Comparison of ENCODE assay signal across 17 cellular contexts in genomic region chr3:112633191-112633590, GRCh38. TPM values are rescaled to one million over a fixed set of nuclear protein-coding genes. Genes with fewer than 3 reads are reported as not detected.
DNase-seq lines count a peak whose midpoint lies in the region; ATAC-seq, FAIRE-seq and TF ChIP-seq lines count a peak whose summit lies in the region.
"Had no signal": no experiment of that assay in that cellular context is flagged by ENCODE, and none has a peak within 500 bp of the region (broad histone marks: within the 10 kb centered on the region; RNA-seq: fewer than 3 reads in every experiment).

No MANE protein-coding gene starts in this region.

- no peak overlapping the region for H2AK9ac ChIP-seq in IMR-90 (replicated peaks; ENCODE audit: low read depth, low read length, poor library complexity)

- dilution Hi-C loops in IMR-90 (cut with HindIII; ENCODE audit: low sequenced_read_pairs, unreplicated experiment), result no loop called here

- TF ChIP-seq CTCF in A673 (conservative IDR thresholded peaks at IDR 0.05; ENCODE audit: low read depth, low read length) (no peak), IMR-90 (conservative IDR thresholded peaks at IDR 0.05; ENCODE audit: low read depth, low read length) (no peak), brain microvascular endothelial cell (IDR thresholded peaks at IDR 0.05; ENCODE audit: low read depth, low read length, missing control alignments) (no peak), nephron (IDR thresholded peaks at IDR 0.05; ENCODE audit: unreplicated experiment in 3 of 3) (no peak), heart right ventricle (IDR thresholded peaks at IDR 0.05) (no peak)

- peak overlapping the region; percentile 73; the same call in 1 of the 2 replicates for H3K4ac ChIP-seq in IMR-90 (ENCODE audit: low read depth, low read length)

- peak overlapping the region; percentile 17 for H2BK5ac ChIP-seq in IMR-90 (ENCODE audit: low read depth, low read length, poor library complexity, severe bottlenecking)

- peak overlapping the region; percentile 29; the same call in 1 of the 2 replicates for H2AK5ac ChIP-seq in IMR-90 (ENCODE audit: low read depth, low read length)

- intact Hi-C loops in A673 (cut with micrococcal nuclease; ENCODE audit: unreplicated experiment) (loop anchor here (5.0 kb wide), 1 partner anchor 46 kb away; no protein-coding TSS in a partner anchor), IMR-90 (cut with micrococcal nuclease) (no loop called here), heart right ventricle (cut with DNase I) (no loop called here)
- intact Hi-C loops in naive thymus-derived CD4-positive, alpha-beta T cell (cut with micrococcal nuclease), result no loop called here

- POLR2A ChIA-PET in A673 (lab: Charles Lee; ENCODE audit: low non-redundant PET), result no interaction called here
- POLR2A ChIA-PET in IMR-90 (lab: Charles Lee; ENCODE audit: unreplicated experiment), result no interaction called here
- POLR2A ChIA-PET in naive thymus-derived CD4-positive, alpha-beta T cell (lab: Charles Lee), result no interaction called here

- H3K56ac ChIP-seq in IMR-90 (ENCODE audit: extremely low read depth, insufficient read depth, low read length), result peak overlapping the region; percentile 24; the same call in 1 of the 2 replicates

- H2AFZ ChIP-seq in IMR-90 (replicated peaks; ENCODE audit: low read length, poor library complexity), result no peak overlapping the region

- peak overlapping the region; percentile 9; the same call in 1 of the 2 replicates for H4K5ac ChIP-seq in IMR-90 (ENCODE audit: low read depth, low read length)

- H3K27ac Mint-ChIP-seq in nephron, result peak overlapping the region; percentile 63 to 73 (median 67)
- H3K27ac Mint-ChIP-seq in naive thymus-derived CD4-positive, alpha-beta T cell, result no peak overlapping the region
- H3K27ac Mint-ChIP-seq: activated naive CD8-positive, alpha-beta T cell treated with anti-CD3 and anti-CD28 coated beads, Interleukin-2, amount 10 ng/mL, durations not matched to agents 7 days and 5 days had no signal

- peak overlapping the region; percentile 5 to 68; a peak in 2 of 4 replicates for H4K8ac ChIP-seq in IMR-90 (ENCODE audit: low read depth in 2 of 2, low read length in 2 of 2)

- BruUV-seq in A673 (replicated peaks; lab: Mats Ljungman, UMichigan) (no TSS peak), IMR-90 (replicated peaks; lab: Mats Ljungman, UMichigan) (no TSS peak)

- ATAC-seq in IMR-90 (ENCODE audit: low read depth) (no peak), heart right ventricle (no peak)
- no peak for ATAC-seq in naive thymus-derived CD4-positive, alpha-beta T cell

- H3K36me3 ChIP-seq in A673 (ENCODE audit: insufficient read depth, low read length, poor library complexity, severe bottlenecking) (no peaks in the 10 kb centered on the region), IMR-90 (ENCODE audit: control insufficient read depth, insufficient read depth, low read length) (peaks cover 1% of the 10 kb centered on the region; the same call in 1 of the 2 replicates), brain microvascular endothelial cell (replicated peaks) (peaks cover 40% of the 10 kb centered on the region), heart right ventricle (peaks cover 0 to 11% (median 0%) of the 10 kb centered on the region in 9 donors)
- H3K36me3 ChIP-seq in naive thymus-derived CD4-positive, alpha-beta T cell (ENCODE audit: control insufficient read depth in 2 of 3, insufficient read depth in 3 of 3, low read length in 3 of 3), result no peaks in the 10 kb centered on the region
- H3K36me3 ChIP-seq: neutrophil, upper lobe of left lung had no signal

- no peak for TF ChIP-seq POLR2A in IMR-90 (IDR thresholded peaks at IDR 0.05; ENCODE audit: low read depth, low read length)

- peak overlapping the region; percentile 39; the same call in 2 of the 3 replicates for H2BK15ac ChIP-seq in IMR-90 (ENCODE audit: low read depth, low read length)

- H3K27me3 ChIP-seq in A673 (replicated peaks; ENCODE audit: insufficient read depth, low read depth, low read length, poor library complexity), result no peaks in the 10 kb centered on the region
- H3K27me3 ChIP-seq in IMR-90 (ENCODE audit: control insufficient read depth, insufficient read depth, low read length), result no peaks in the 10 kb centered on the region
- H3K27me3 ChIP-seq in brain microvascular endothelial cell (replicated peaks), result no peaks in the 10 kb centered on the region
- no peaks in the 10 kb centered on the region for H3K27me3 ChIP-seq in heart right ventricle
- H3K27me3 ChIP-seq in naive thymus-derived CD4-positive, alpha-beta T cell (ENCODE audit: control insufficient read depth in 2 of 2, insufficient read depth in 2 of 2, low read length in 2 of 2), result no peaks in the 10 kb centered on the region
- H3K27me3 ChIP-seq: dorsolateral prefrontal cortex, neutrophil, upper lobe of left lung had no signal

- peaks cover 12% of the 10 kb centered on the region for H3K9me1 ChIP-seq in IMR-90 (ENCODE audit: insufficient read depth, low read length)

- H3K9me3 ChIP-seq in A673 (ENCODE audit: low read depth, low read length, poor library complexity, severe bottlenecking) (no peaks in the 10 kb centered on the region), IMR-90 (ENCODE audit: control insufficient read depth, insufficient read depth, low read length) (no peaks in the 10 kb centered on the region), heart right ventricle (no peaks in the 10 kb centered on the region)
- H3K9me3 ChIP-seq in naive thymus-derived CD4-positive, alpha-beta T cell (ENCODE audit: control insufficient read depth in 2 of 3, low read length in 3 of 3), result no peaks in the 10 kb centered on the region
- H3K9me3 ChIP-seq: neutrophil, upper lobe of left lung had no signal

- peak overlapping the region; percentile 18 for H3K18ac ChIP-seq in IMR-90 (ENCODE audit: low read depth, low read length)

- H3K9ac ChIP-seq in IMR-90 (ENCODE audit: low read depth, low read length), result no peak overlapping the region

- H3K27ac ChIP-seq in A673 (ENCODE audit: low read depth, low read length, poor library complexity, severe bottlenecking) (peak overlapping the region; percentile 62), IMR-90 (ENCODE audit: insufficient read depth, low read length) (peak overlapping the region; percentile 43; the same call in 1 of the 2 replicates), brain microvascular endothelial cell (peak overlapping the region; percentile 12), heart right ventricle (peak overlapping the region in 5 of 10 donors; percentile 21 to 90 (median 28))
- no peak overlapping the region for H3K27ac ChIP-seq in naive thymus-derived CD4-positive, alpha-beta T cell (ENCODE audit: low read depth, low read length)
- H3K27ac ChIP-seq: dorsolateral prefrontal cortex, neutrophil, upper lobe of left lung had no signal

- WGBS in IMR-90 (ENCODE audit: extremely low coverage in 2 of 2, insufficient read length in 1 of 2), 2 experiments, result 80% methylated on average over 1 of the region's 3 CpGs; no CpG with 5 or more reads in 1 of the 2 experiments
- WGBS in heart right ventricle, 2 donors, result 48 to 73% methylated on average over 3 of the region's 3 CpGs

- no peaks in the 10 kb centered on the region for H3K9me3 Mint-ChIP-seq in nephron
- no peaks in the 10 kb centered on the region for H3K9me3 Mint-ChIP-seq in naive thymus-derived CD4-positive, alpha-beta T cell
- H3K9me3 Mint-ChIP-seq: activated naive CD8-positive, alpha-beta T cell treated with anti-CD3 and anti-CD28 coated beads, Interleukin-2, amount 10 ng/mL, durations not matched to agents 7 days and 5 days had no signal

- H4K91ac ChIP-seq in IMR-90 (ENCODE audit: insufficient read depth, low read depth, low read length), result peak overlapping the region; percentile 55; the same call in 1 of the 2 replicates

- CTCF ChIA-PET in A673 (lab: Charles Lee), result no interaction called here
- CTCF ChIA-PET in IMR-90 (lab: Yijun Ruan, JAX), result no interaction called here
- CTCF ChIA-PET in naive thymus-derived CD4-positive, alpha-beta T cell (lab: Charles Lee), result no interaction called here

- in situ Hi-C loops in IMR-90 (cut with MboI; ENCODE audit: low sequenced_read_pairs), result loop anchor here (25.0 kb wide), 1 partner anchor 654 kb away; no protein-coding TSS in a partner anchor
- in situ Hi-C loops in brain microvascular endothelial cell (cut with HindIII; ENCODE audit: low pct_ligation_motif_present, low sequenced_read_pairs), result no loop called here

- peak overlapping the region; percentile 59 for H2BK20ac ChIP-seq in IMR-90 (ENCODE audit: low read depth, low read length)

- peak overlapping the region; percentile 51 for H3K4me2 ChIP-seq in IMR-90 (ENCODE audit: low read depth, low read length)

- H3K4me3 Mint-ChIP-seq in nephron, result peak overlapping the region; percentile 46 to 58 (median 48)
- H3K4me3 Mint-ChIP-seq in naive thymus-derived CD4-positive, alpha-beta T cell, result no peak overlapping the region
- H3K4me3 Mint-ChIP-seq: activated naive CD8-positive, alpha-beta T cell treated with anti-CD3 and anti-CD28 coated beads, Interleukin-2, amount 10 ng/mL, durations not matched to agents 7 days and 5 days had no signal

- no peak for TF ChIP-seq RAD21 in IMR-90 (IDR thresholded peaks at IDR 0.05; ENCODE audit: low read length)

- H3K14ac ChIP-seq in IMR-90 (replicated peaks; ENCODE audit: low read depth, low read length), result peak overlapping the region; percentile 57; the same call in 1 of the 2 replicates

- H3K79me1 ChIP-seq in IMR-90 (ENCODE audit: low read depth in 1 of 2, low read length in 2 of 2), result peaks cover 28 to 56% of the 10 kb centered on the region in 2 experiments

- no peak for FAIRE-seq in GM19239 (lab: Jason Lieb, UNC)

- peaks cover 4% of the 10 kb centered on the region for H3K27me3 Mint-ChIP-seq in nephron (ENCODE audit: low read depth)
- peaks cover 0 to 8% (median 0%) of the 10 kb centered on the region in 5 donors for H3K27me3 Mint-ChIP-seq in naive thymus-derived CD4-positive, alpha-beta T cell

- peaks cover 64% of the 10 kb centered on the region for H3K4me1 Mint-ChIP-seq in nephron
- H3K4me1 Mint-ChIP-seq in naive thymus-derived CD4-positive, alpha-beta T cell, result peaks cover 0 to 13% (median 0%) of the 10 kb centered on the region in 7 donors

- H3K36me3 Mint-ChIP-seq in nephron (ENCODE audit: low read depth), result peaks cover 49% of the 10 kb centered on the region
- no peaks in the 10 kb centered on the region for H3K36me3 Mint-ChIP-seq in naive thymus-derived CD4-positive, alpha-beta T cell
- H3K36me3 Mint-ChIP-seq: activated naive CD8-positive, alpha-beta T cell treated with anti-CD3 and anti-CD28 coated beads, Interleukin-2, amount 10 ng/mL, durations not matched to agents 7 days and 5 days had no signal

- H2BK120ac ChIP-seq in IMR-90 (ENCODE audit: low read depth, low read length), result peak overlapping the region; percentile 69

- peaks cover 6% of the 10 kb centered on the region; the same call in 1 of the 2 replicates for H4K20me1 ChIP-seq in IMR-90 (ENCODE audit: insufficient read depth, low read length)

- H3K4me3 ChIP-seq in A673 (ENCODE audit: low read depth, low read length, poor library complexity, severe bottlenecking) (peak overlapping the region; percentile 24), IMR-90 (ENCODE audit: insufficient read depth, low read depth, low read length) (no peak overlapping the region), brain microvascular endothelial cell (ENCODE audit: low read depth, low read length) (no peak overlapping the region), heart right ventricle (peak overlapping the region in 5 of 10 donors; percentile 18 to 55 (median 48))
- no peak overlapping the region for H3K4me3 ChIP-seq in naive thymus-derived CD4-positive, alpha-beta T cell (ENCODE audit: low read length)
- H3K4me3 ChIP-seq: dorsolateral prefrontal cortex, upper lobe of left lung had no signal

- H3K23ac ChIP-seq in IMR-90 (ENCODE audit: low read depth, low read length), result peak overlapping the region; percentile 11; the same call in 1 of the 2 replicates

- DNase-seq in A673 (ENCODE audit: low spot score), result peak; percentile 92
- no peak for DNase-seq in IMR-90
- DNase-seq in brain microvascular endothelial cell, result no peak
- no peak for DNase-seq in NCI-H526 treated with DMSO at 0.1 percent for 48 hours (lab: John Stamatoyannopoulos, UW)
- DNase-seq in GM19239 (ENCODE audit: insufficient read length, low spot score), result no peak
- no peak for DNase-seq in heart right ventricle
- no peak for DNase-seq in naive thymus-derived CD4-positive, alpha-beta T cell
- DNase-seq: activated naive CD8-positive, alpha-beta T cell treated with anti-CD3 and anti-CD28 coated beads, Interleukin-2, amount 10 ng/mL, durations not matched to agents 7 days and 5 days; dorsolateral prefrontal cortex; head of caudate nucleus; left colon; MM.1S; RPMI8226; stimulated activated CD4-positive, alpha-beta T cell treated with anti-CD3 and anti-CD28 coated beads, Interleukin-12 subunit alpha, Interleukin-12 subunit beta, amount 100 ng/mL, for 4 hours; upper lobe of left lung had no signal

- H3K4me1 ChIP-seq in A673 (ENCODE audit: insufficient read depth, low read length, poor library complexity, severe bottlenecking) (peaks cover 71% of the 10 kb centered on the region), IMR-90 (ENCODE audit: control insufficient read depth, insufficient read depth, low read length) (peaks cover 16% of the 10 kb centered on the region), heart right ventricle (peaks cover 0 to 38% (median 10%) of the 10 kb centered on the region in 9 donors)
- H3K4me1 ChIP-seq in naive thymus-derived CD4-positive, alpha-beta T cell (ENCODE audit: control insufficient read depth in 2 of 2, insufficient read depth in 2 of 2, low read length in 2 of 2), result no peaks in the 10 kb centered on the region
- H3K4me1 ChIP-seq: upper lobe of left lung had no signal

RNA-seq across cellular contexts. Expression of gene CCDC80, which starts 7.8 kb away (rescaled TPM):
- total RNA-seq in A673 (2021), result 4.6 and 4.7 TPM in 2 replicates
- total RNA-seq in IMR-90 (2012; rRNA removed), result 387 and 406 TPM in 2 replicates
- polyA plus RNA-seq in IMR-90 (2012; rRNA removed), result 356 and 418 TPM in 2 replicates
- polyA plus RNA-seq in IMR-90 (2012; cell fraction: cytosol; rRNA removed), result 155 and 190 TPM in 2 replicates
- polyA plus RNA-seq in IMR-90 (2012; cell fraction: nucleus; rRNA removed; ENCODE audit: low replicate concordance), result 44.6 and 106 TPM in 2 replicates
- total RNA-seq in heart right ventricle, result 100 to 1,000 TPM in 5 of 10 donors, 10 to 100 TPM in 5; 38.6 to 223 (median 99.3) TPM
- 10 to 100 TPM; 19.8 to 28.7 TPM for polyA plus RNA-seq in heart right ventricle
- total RNA-seq in naive thymus-derived CD4-positive, alpha-beta T cell, result under 1 TPM in 2 of 5 experiments, not detected in 3; 0.05 to 0.12 TPM
- under 1 TPM in 1 of 2 donors, not detected in 1; 0.08 TPM for polyA plus RNA-seq in naive thymus-derived CD4-positive, alpha-beta T cell
- total RNA-seq: activated naive CD8-positive, alpha-beta T cell treated with anti-CD3 and anti-CD28 coated beads, Interleukin-2, amount 10 ng/mL, durations not matched to agents 7 days and 5 days had no signal

Comparison
In these comparisons a context has a peak if more than half of its experiments do, and no peak if none do; other contexts are left out.
1. H3K27ac Mint-ChIP-seq: peak in nephron (3 of 3); none in naive thymus-derived CD4-positive, alpha-beta T cell (0 of 9).
2. H3K4me3 Mint-ChIP-seq: peak in nephron (3 of 3); none in naive thymus-derived CD4-positive, alpha-beta T cell (0 of 10).